Comparison of ENCODE assay signal across 8 cellular contexts in genomic region chr10:74150151-74151056, GRCh38. TPM values are rescaled to one million over a fixed set of nuclear protein-coding genes. Genes with fewer than 3 reads are reported as not detected.
DNase-seq lines count a peak whose midpoint lies in the region; ATAC-seq and TF ChIP-seq lines count a peak whose summit lies in the region.

AP3M1 (minus strand) TSS chr10:74150828; CDS start chr10:74138379, 12,449 bp downstream.

- DNase-seq in HFFc6 (no peak), NCI-H1105 treated with DMSO at 0.1 percent for 48 hours (lab: John Stamatoyannopoulos, UW) (peak; percentile 90), cerebellar nuclear complex (lab: John Stamatoyannopoulos, UW) (peak; percentile 65 to 95), left lobe of liver (ENCODE audit: low spot score) (peak; percentile 87), foreskin melanocyte (no peak)
- peak; percentile 77 for DNase-seq in stimulated activated CD4-positive, alpha-beta T cell treated with anti-CD3 and anti-CD28 coated beads, Interleukin-4, amount 100 ng/mL, for 1 hour

- ATAC-seq in GM18498 (IDR thresholded peaks at IDR 0.05; ENCODE audit: unreplicated experiment) (peak; percentile 49), left lobe of liver (peak; percentile 70)
- peak; percentile 62 to 69 for ATAC-seq in activated CD4-positive, CD25-positive, alpha-beta regulatory T cell treated with anti-CD3 and anti-CD28 coated beads, Interleukin-2, amount 50 U/mL, for 24 hours

- peak within 1 kb of the TSS; percentile 65 for H3K27ac Mint-ChIP-seq in HFFc6

- peaks cover 5% of the 10 kb centered on the region for H3K36me3 Mint-ChIP-seq in HFFc6 (ENCODE audit: low read depth)

- H3K4me3 Mint-ChIP-seq in HFFc6 = no peak within 1 kb of the TSS

- no peak for TF ChIP-seq CTCF in HFFc6 (IDR thresholded peaks at IDR 0.05)

- no peaks in the 10 kb centered on the region for H3K9me3 Mint-ChIP-seq in HFFc6

- H3K4me1 Mint-ChIP-seq in HFFc6 (ENCODE audit: low read depth) = peaks cover 42% of the 10 kb centered on the region

- no peaks in the 10 kb centered on the region; the same call in 1 of the 2 replicates for H3K27me3 Mint-ChIP-seq in HFFc6 (ENCODE audit: insufficient read depth)

RNA-seq across cellular contexts. Expression of gene AP3M1, which starts in this region (rescaled TPM):
- total RNA-seq in HFFc6 (2021; fragmentation: NEBNext Ultra II Directional; extraction: Animal tissue kit (Norgen Biotek cat#: 25700)) = 10 to 100 TPM; 41.4 to 51.5 (median 47.0) TPM
- total RNA-seq in left lobe of liver = 14.6 TPM

Comparison
In these comparisons a context has a peak if more than half of its experiments do, and no peak if none do; other contexts are left out.
1. DNase-seq: peak in NCI-H1105 treated with DMSO at 0.1 percent for 48 hours (single experiment), cerebellar nuclear complex (2 of 2), left lobe of liver (single experiment) and stimulated activated CD4-positive, alpha-beta T cell treated with anti-CD3 and anti-CD28 coated beads, Interleukin-4, amount 100 ng/mL, for 1 hour (single experiment); none in HFFc6 (single experiment) and foreskin melanocyte (single experiment).
2. Peak in every context shown above with its lines, with median percentiles within 50 percentile points of each other: ATAC-seq.